In the genomic region with DNA sequence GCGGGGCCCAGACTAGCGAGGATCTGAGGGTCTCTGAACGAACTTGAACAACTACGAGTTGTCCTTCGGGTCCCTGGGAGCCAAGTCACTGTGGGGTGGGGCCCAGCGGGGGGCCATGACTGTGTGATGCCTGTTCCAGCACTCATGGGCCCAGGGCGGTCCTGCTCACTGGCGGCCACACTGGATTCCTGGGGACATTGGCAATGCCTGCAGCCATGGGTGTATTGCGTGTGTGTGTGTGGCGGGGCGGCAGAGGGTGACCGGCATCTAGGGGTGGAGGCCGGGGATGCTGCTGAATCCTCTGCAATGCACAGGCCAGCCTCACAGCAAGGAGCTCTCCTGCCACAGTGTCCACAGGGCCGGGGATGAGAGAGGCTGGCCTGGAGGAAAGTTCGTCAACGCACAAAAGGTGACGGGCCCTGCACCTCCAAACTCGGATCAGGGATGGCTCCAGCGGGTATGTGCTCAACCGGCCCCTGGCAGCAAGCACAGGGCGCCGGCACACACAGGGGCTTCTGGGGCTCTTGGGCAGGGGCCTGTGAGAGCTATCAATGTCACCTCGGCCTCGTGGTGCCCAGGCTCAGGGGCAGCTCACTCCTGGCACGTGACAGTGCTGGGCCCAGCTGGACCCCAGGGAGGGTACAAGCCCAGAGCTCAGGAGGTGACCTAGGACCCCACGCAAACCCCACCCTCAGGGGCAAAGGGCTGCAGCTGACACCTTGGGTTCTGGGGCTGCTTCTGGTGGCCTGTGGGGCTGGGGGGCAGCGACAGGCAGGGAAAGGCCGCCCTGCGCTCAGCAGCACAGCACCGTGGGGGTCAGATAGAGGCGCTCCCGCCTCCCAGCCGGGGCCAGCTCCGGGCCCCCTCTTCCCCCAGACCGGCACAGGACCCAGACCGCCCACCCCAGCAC, we compare ENCODE assay signal across 1 cellular context.
TF ChIP-seq lines count a peak whose summit lies in the region.

No MANE protein-coding gene starts in this region.

TF ChIP-seq in H1, 55 proteins besides CTCF, POLR2A, EP300 and RAD21:
- TF ChIP-seq, protein P1, sequence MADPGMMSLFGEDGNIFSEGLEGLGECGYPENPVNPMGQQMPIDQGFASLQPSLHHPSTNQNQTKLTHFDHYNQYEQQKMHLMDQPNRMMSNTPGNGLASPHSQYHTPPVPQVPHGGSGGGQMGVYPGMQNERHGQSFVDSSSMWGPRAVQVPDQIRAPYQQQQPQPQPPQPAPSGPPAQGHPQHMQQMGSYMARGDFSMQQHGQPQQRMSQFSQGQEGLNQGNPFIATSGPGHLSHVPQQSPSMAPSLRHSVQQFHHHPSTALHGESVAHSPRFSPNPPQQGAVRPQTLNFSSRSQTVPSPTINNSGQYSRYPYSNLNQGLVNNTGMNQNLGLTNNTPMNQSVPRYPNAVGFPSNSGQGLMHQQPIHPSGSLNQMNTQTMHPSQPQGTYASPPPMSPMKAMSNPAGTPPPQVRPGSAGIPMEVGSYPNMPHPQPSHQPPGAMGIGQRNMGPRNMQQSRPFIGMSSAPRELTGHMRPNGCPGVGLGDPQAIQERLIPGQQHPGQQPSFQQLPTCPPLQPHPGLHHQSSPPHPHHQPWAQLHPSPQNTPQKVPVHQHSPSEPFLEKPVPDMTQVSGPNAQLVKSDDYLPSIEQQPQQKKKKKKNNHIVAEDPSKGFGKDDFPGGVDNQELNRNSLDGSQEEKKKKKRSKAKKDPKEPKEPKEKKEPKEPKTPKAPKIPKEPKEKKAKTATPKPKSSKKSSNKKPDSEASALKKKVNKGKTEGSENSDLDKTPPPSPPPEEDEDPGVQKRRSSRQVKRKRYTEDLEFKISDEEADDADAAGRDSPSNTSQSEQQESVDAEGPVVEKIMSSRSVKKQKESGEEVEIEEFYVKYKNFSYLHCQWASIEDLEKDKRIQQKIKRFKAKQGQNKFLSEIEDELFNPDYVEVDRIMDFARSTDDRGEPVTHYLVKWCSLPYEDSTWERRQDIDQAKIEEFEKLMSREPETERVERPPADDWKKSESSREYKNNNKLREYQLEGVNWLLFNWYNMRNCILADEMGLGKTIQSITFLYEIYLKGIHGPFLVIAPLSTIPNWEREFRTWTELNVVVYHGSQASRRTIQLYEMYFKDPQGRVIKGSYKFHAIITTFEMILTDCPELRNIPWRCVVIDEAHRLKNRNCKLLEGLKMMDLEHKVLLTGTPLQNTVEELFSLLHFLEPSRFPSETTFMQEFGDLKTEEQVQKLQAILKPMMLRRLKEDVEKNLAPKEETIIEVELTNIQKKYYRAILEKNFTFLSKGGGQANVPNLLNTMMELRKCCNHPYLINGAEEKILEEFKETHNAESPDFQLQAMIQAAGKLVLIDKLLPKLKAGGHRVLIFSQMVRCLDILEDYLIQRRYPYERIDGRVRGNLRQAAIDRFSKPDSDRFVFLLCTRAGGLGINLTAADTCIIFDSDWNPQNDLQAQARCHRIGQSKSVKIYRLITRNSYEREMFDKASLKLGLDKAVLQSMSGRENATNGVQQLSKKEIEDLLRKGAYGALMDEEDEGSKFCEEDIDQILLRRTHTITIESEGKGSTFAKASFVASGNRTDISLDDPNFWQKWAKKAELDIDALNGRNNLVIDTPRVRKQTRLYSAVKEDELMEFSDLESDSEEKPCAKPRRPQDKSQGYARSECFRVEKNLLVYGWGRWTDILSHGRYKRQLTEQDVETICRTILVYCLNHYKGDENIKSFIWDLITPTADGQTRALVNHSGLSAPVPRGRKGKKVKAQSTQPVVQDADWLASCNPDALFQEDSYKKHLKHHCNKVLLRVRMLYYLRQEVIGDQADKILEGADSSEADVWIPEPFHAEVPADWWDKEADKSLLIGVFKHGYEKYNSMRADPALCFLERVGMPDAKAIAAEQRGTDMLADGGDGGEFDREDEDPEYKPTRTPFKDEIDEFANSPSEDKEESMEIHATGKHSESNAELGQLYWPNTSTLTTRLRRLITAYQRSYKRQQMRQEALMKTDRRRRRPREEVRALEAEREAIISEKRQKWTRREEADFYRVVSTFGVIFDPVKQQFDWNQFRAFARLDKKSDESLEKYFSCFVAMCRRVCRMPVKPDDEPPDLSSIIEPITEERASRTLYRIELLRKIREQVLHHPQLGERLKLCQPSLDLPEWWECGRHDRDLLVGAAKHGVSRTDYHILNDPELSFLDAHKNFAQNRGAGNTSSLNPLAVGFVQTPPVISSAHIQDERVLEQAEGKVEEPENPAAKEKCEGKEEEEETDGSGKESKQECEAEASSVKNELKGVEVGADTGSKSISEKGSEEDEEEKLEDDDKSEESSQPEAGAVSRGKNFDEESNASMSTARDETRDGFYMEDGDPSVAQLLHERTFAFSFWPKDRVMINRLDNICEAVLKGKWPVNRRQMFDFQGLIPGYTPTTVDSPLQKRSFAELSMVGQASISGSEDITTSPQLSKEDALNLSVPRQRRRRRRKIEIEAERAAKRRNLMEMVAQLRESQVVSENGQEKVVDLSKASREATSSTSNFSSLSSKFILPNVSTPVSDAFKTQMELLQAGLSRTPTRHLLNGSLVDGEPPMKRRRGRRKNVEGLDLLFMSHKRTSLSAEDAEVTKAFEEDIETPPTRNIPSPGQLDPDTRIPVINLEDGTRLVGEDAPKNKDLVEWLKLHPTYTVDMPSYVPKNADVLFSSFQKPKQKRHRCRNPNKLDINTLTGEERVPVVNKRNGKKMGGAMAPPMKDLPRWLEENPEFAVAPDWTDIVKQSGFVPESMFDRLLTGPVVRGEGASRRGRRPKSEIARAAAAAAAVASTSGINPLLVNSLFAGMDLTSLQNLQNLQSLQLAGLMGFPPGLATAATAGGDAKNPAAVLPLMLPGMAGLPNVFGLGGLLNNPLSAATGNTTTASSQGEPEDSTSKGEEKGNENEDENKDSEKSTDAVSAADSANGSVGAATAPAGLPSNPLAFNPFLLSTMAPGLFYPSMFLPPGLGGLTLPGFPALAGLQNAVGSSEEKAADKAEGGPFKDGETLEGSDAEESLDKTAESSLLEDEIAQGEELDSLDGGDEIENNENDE (IDR thresholded peaks at IDR 0.05; ENCODE audit: insufficient replicate concordance, low read length), result no peak
- TF ChIP-seq BACH1 (IDR thresholded peaks at IDR 0.05; ENCODE audit: low read length) (no peak), HDAC2 (IDR thresholded peaks at IDR 0.05; ENCODE audit: borderline replicate concordance in 1 of 2, low read depth in 2 of 2, low read length in 2 of 2) (no peak), CEBPB (IDR thresholded peaks at IDR 0.05; ENCODE audit: low read depth, low read length) (no peak), HDAC6 (IDR thresholded peaks at IDR 0.05; ENCODE audit: low read depth, low read length) (no peak), ASH2L (IDR thresholded peaks at IDR 0.05; ENCODE audit: low read length) (no peak), NANOG (IDR thresholded peaks at IDR 0.05; ENCODE audit: insufficient read depth, low read depth, low read length, poor library complexity, severe bottlenecking) (no peak), SAP30 (IDR thresholded peaks at IDR 0.05; ENCODE audit: insufficient read depth, insufficient replicate concordance, low read length) (no peak), KDM5A (IDR thresholded peaks at IDR 0.05; ENCODE audit: low read length) (no peak), CREB1 (IDR thresholded peaks at IDR 0.05) (no peak), BCL11A (IDR thresholded peaks at IDR 0.05; ENCODE audit: low read depth in 2 of 2, low read length in 2 of 2) (no peak)
